ENCODE assay signal across 9 cellular contexts in genomic region chr21:42850866-42851391, GRCh38. TPM values are rescaled to one million over a fixed set of nuclear protein-coding genes. Genes with fewer than 3 reads are reported as not detected.
DNase-seq lines count a peak whose midpoint lies in the region; ATAC-seq, FAIRE-seq and TF ChIP-seq lines count a peak whose summit lies in the region.
"Had no signal": no experiment of that assay in that cellular context is flagged by ENCODE, and none has a peak within 500 bp of the region (broad histone marks: within the 10 kb centered on the region; RNA-seq: fewer than 3 reads in every experiment).

No MANE protein-coding gene starts in this region.

- H3K4me1 ChIP-seq in MM.1S (ENCODE audit: low read length), result no peaks in the 10 kb centered on the region
- no peaks in the 10 kb centered on the region for H3K4me1 ChIP-seq in GM12878 (ENCODE audit: control insufficient read depth, insufficient read depth, low read length)
- no peaks in the 10 kb centered on the region for H3K4me1 ChIP-seq in naive thymus-derived CD4-positive, alpha-beta T cell (ENCODE audit: control insufficient read depth in 2 of 2, insufficient read depth in 2 of 2, low read length in 2 of 2)

- H3K79me2 ChIP-seq in MM.1S (ENCODE audit: low read length) (peaks cover 89% of the 10 kb centered on the region), GM12878 (ENCODE audit: control insufficient read depth, insufficient read depth, low read length) (no peaks in the 10 kb centered on the region)

- BruUV-seq in GM12878 (replicated peaks; lab: Mats Ljungman, UMichigan), result no TSS peak

- H3K27ac Mint-ChIP-seq in naive thymus-derived CD4-positive, alpha-beta T cell, result peak overlapping the region in 1 of 9 donors; percentile 4

- H3K9me2 ChIP-seq in MM.1S (replicated peaks; ENCODE audit: insufficient read depth, low read length), result no peaks in the 10 kb centered on the region

- TF ChIP-seq RAD21 in GM12878 (IDR thresholded peaks at IDR 0.05; ENCODE audit: insufficient read depth, low read depth, low read length), result 0 out of 2 replicates have a peak, but pooled peaks have one; percentile 13

- H3K36me3 Mint-ChIP-seq in naive thymus-derived CD4-positive, alpha-beta T cell, result peaks cover 9 to 48% (median 21%) of the 10 kb centered on the region in 5 donors

- TF ChIP-seq CTCF in GM10248 (IDR thresholded peaks at IDR 0.05; ENCODE audit: control extremely low read depth, extremely low read depth, low read depth, missing control alignments) (peak; percentile 54), MM.1S (IDR thresholded peaks at IDR 0.05; ENCODE audit: low read length) (peak; percentile 35), GM12878 (IDR thresholded peaks at IDR 0.05 in 2 of 3, conservative IDR thresholded peaks at IDR 0.05 in 1 of 3; ENCODE audit: control insufficient read depth in 2 of 3, extremely low read depth in 1 of 3, insufficient read depth in 1 of 3, low read depth in 3 of 3, low read length in 3 of 3) (peak; percentile 52 to 68 (median 52))

- H2AFZ ChIP-seq in MM.1S (ENCODE audit: low read length) (no peak overlapping the region), GM12878 (ENCODE audit: control insufficient read depth, low read depth, low read length) (no peak overlapping the region)

- intact Hi-C loops in GM12878 (cut with micrococcal nuclease; ENCODE audit: unreplicated experiment), result no loop called here
- intact Hi-C loops in naive thymus-derived CD4-positive, alpha-beta T cell (cut with micrococcal nuclease), result no loop called here

- RAD21 ChIA-PET in GM12878 (lab: Charles Lee; ENCODE audit: unreplicated experiment), result no interaction called here

- POLR2A ChIA-PET in GM10248 (lab: Yijun Ruan, JAX) (no interaction called here), GM12878 (lab: Charles Lee) (no interaction called here)
- POLR2A ChIA-PET in naive thymus-derived CD4-positive, alpha-beta T cell (lab: Charles Lee), result no interaction called here

- H3K9me3 ChIP-seq in MM.1S (replicated peaks; ENCODE audit: insufficient read depth, low read length), result no peaks in the 10 kb centered on the region
- H3K9me3 ChIP-seq in GM12878 (replicated peaks; ENCODE audit: control insufficient read depth, insufficient read depth, low read length), result no peaks in the 10 kb centered on the region
- H3K9me3 ChIP-seq in naive thymus-derived CD4-positive, alpha-beta T cell (ENCODE audit: control insufficient read depth in 2 of 3, low read length in 3 of 3), result no peaks in the 10 kb centered on the region

- WGBS in GM12878 (ENCODE audit: insufficient coverage, insufficient replicate concordance, low lambda C conversion rate, missing lambda C conversion rate), result 70% methylated on average over 21 of the region's 21 CpGs

- H4K20me1 ChIP-seq in MM.1S (ENCODE audit: insufficient read depth, low read length) (peaks cover 19% of the 10 kb centered on the region), GM12878 (ENCODE audit: control insufficient read depth, insufficient read depth) (no peaks in the 10 kb centered on the region)

- TF ChIP-seq POLR2A in GM12878 (IDR thresholded peaks at IDR 0.05; ENCODE audit: low read depth, low read length), result peak; percentile 42

- H3K27ac ChIP-seq in MM.1S (ENCODE audit: low read length) (no peak overlapping the region), GM12878 (ENCODE audit: control insufficient read depth, insufficient read depth) (no peak overlapping the region)
- no peak overlapping the region for H3K27ac ChIP-seq in naive thymus-derived CD4-positive, alpha-beta T cell (ENCODE audit: low read depth, low read length)
- H3K27ac ChIP-seq: SK-N-MC had no signal

- FAIRE-seq in GM12878 (lab: Jason Lieb, UNC), result no peak

- ATAC-seq in GM12878, result peak; percentile 92
- peak; percentile 58 for ATAC-seq in naive thymus-derived CD4-positive, alpha-beta T cell
- ATAC-seq in HG03354 (IDR thresholded peaks at IDR 0.05; ENCODE audit: poor library complexity, severe bottlenecking, unreplicated experiment), result no peak
- no peak for ATAC-seq in GM21360 (IDR thresholded peaks at IDR 0.05; ENCODE audit: unreplicated experiment)
- no peak for ATAC-seq in GM21528 (IDR thresholded peaks at IDR 0.05; ENCODE audit: low FRiP score, unreplicated experiment)

- H3K4me2 ChIP-seq in MM.1S (ENCODE audit: low read depth, low read length) (no peak overlapping the region), GM12878 (ENCODE audit: control insufficient read depth, insufficient read depth) (no peak overlapping the region)

- in situ Hi-C loops in GM12878 (cut with MboI), result no loop called here

- H3K4me3 Mint-ChIP-seq in naive thymus-derived CD4-positive, alpha-beta T cell, result no peak overlapping the region

- CTCF ChIA-PET in GM10248 (lab: Yijun Ruan, JAX), result no interaction called here
- CTCF ChIA-PET in GM12878 (lab: Yijun Ruan, JAX), result no interaction called here
- CTCF ChIA-PET in naive thymus-derived CD4-positive, alpha-beta T cell (lab: Charles Lee), result no interaction called here

- H3K9me3 Mint-ChIP-seq in naive thymus-derived CD4-positive, alpha-beta T cell, result peaks cover 0 to 2% (median 0%) of the 10 kb centered on the region in 11 donors

- H3K9ac ChIP-seq in MM.1S (ENCODE audit: low read length) (no peak overlapping the region), GM12878 (ENCODE audit: control insufficient read depth, insufficient read depth, low read length) (no peak overlapping the region)

- H3K27me3 Mint-ChIP-seq in naive thymus-derived CD4-positive, alpha-beta T cell, result no peaks in the 10 kb centered on the region

- H3F3A ChIP-seq in MM.1S (ENCODE audit: insufficient read depth, low read length), result 0 out of 2 replicates have a peak, but pooled peaks cover 3% of the 10 kb centered on the region

- SMC1A ChIA-PET in GM12878 (lab: Charles Lee; ENCODE audit: uncharacterized antibody, unreplicated experiment), result no interaction called here

- DNase-seq in GM10248 (ENCODE audit: extremely low spot score) (no peak), MM.1S (no peak), GM12878 (ENCODE audit: low read depth, low spot score) (no peak), NCI-H2227 treated with DMSO at 0.1 percent for 48 hours (lab: John Stamatoyannopoulos, UW) (no peak)
- peak in 1 of 9 donors; percentile 39 for DNase-seq in naive thymus-derived CD4-positive, alpha-beta T cell

- H3K27me3 ChIP-seq in MM.1S (replicated peaks; ENCODE audit: insufficient read depth, low read length) (no peaks in the 10 kb centered on the region), GM12878 (replicated peaks in 1 of 2; ENCODE audit: control insufficient read depth in 2 of 2, insufficient read depth in 2 of 2, low read length in 1 of 2) (no peaks in the 10 kb centered on the region)
- no peaks in the 10 kb centered on the region for H3K27me3 ChIP-seq in naive thymus-derived CD4-positive, alpha-beta T cell (ENCODE audit: control insufficient read depth in 2 of 2, insufficient read depth in 2 of 2, low read length in 2 of 2)

- TF ChIP-seq EP300 in GM12878 (IDR thresholded peaks at IDR 0.05; ENCODE audit: borderline replicate concordance in 1 of 2, control insufficient read depth in 1 of 2, low read depth in 2 of 2, low read length in 2 of 2), result no peak

- no peak overlapping the region for H3K4me3 ChIP-seq in MM.1S (ENCODE audit: low read length)
- H3K4me3 ChIP-seq in GM12878, result no peak overlapping the region
- no peak overlapping the region for H3K4me3 ChIP-seq in naive thymus-derived CD4-positive, alpha-beta T cell (ENCODE audit: low read length)
- H3K4me3 ChIP-seq: SK-N-MC had no signal

- peaks cover 0 to 8% (median 4%) of the 10 kb centered on the region in 7 donors for H3K4me1 Mint-ChIP-seq in naive thymus-derived CD4-positive, alpha-beta T cell

- H3K36me3 ChIP-seq in MM.1S (replicated peaks; ENCODE audit: insufficient read depth, low read length), result peaks cover 64% of the 10 kb centered on the region
- H3K36me3 ChIP-seq in GM12878 (ENCODE audit: control insufficient read depth in 2 of 2, insufficient read depth in 2 of 2, low read length in 1 of 2), result peaks cover 30 to 60% of the 10 kb centered on the region in 2 experiments
- peaks cover 0 to 87% (median 23%) of the 10 kb centered on the region in 3 experiments for H3K36me3 ChIP-seq in naive thymus-derived CD4-positive, alpha-beta T cell (ENCODE audit: control insufficient read depth in 2 of 3, insufficient read depth in 3 of 3, low read length in 3 of 3)

RNA-seq across cellular contexts. Expression of gene WDR4, which starts 28.4 kb away (rescaled TPM):
- 80.3 and 92.9 TPM in 2 replicates for total RNA-seq in GM12878 (2013; cell fraction: nucleolus; rRNA removed)
- total RNA-seq in GM12878 (2014; rRNA removed), result 13.8 and 17.5 TPM in 2 replicates
- total RNA-seq in GM12878 (2014; rRNA removed; fragmentation: Illumina TruSeq; extraction: Trizol), result 15.2 and 17.1 TPM in 2 replicates
- 39.4 and 41.3 TPM in 2 replicates for total RNA-seq in GM12878 (2021)
- 5.7 TPM for polyA plus RNA-seq in GM12878 (2011; ENCODE audit: low read depth)
- polyA plus RNA-seq in GM12878 (2011; rRNA removed), result 8.8 and 14.1 TPM in 2 replicates
- 31.6 and 36.1 TPM in 2 replicates for polyA plus RNA-seq in GM12878 (2011; cell fraction: cytosol; rRNA removed)
- 51.0 and 92.6 TPM in 2 replicates for polyA plus RNA-seq in GM12878 (2011; cell fraction: nucleus; rRNA removed)
- 12.8 and 13.8 TPM in 2 replicates for polyA plus RNA-seq in GM12878 (2012)
- 10.3 and 19.8 TPM in 2 replicates for polyA plus RNA-seq in GM12878 (2014; fragmentation: Illumina TruSeq; extraction: Trizol)
- polyA plus RNA-seq in GM12878 (2014; fragmentation: Nextera tagmentation; extraction: Ambion mirVana), result 1 to 10 TPM; 2.1 to 9.1 TPM
- polyA plus RNA-seq in GM12878 (2014; rRNA removed), result 45.3 and 51.8 TPM in 2 replicates
- 10 to 100 TPM; 37.7 to 40.1 TPM for polyA plus RNA-seq in GM12878 (2016; fragmentation: Nextera tagmentation; extraction: Ambion mirVana)
- polyA minus RNA-seq in GM12878 (2011; rRNA and poly(A)+ RNA removed), result 18.7 and 29.2 TPM in 2 replicates
- 6.8 and 11.0 TPM in 2 replicates for polyA minus RNA-seq in GM12878 (2011; cell fraction: cytosol; rRNA and poly(A)+ RNA removed)
- polyA minus RNA-seq in GM12878 (2011; cell fraction: nucleus; rRNA and poly(A)+ RNA removed), result 28.5 and 46.7 TPM in 2 replicates
- 10 to 100 TPM; 24.4 to 39.1 (median 30.5) TPM for total RNA-seq in naive thymus-derived CD4-positive, alpha-beta T cell
- polyA plus RNA-seq in naive thymus-derived CD4-positive, alpha-beta T cell, result 10 to 100 TPM; 10.4 TPM

RNA-seq across cellular contexts. Expression of gene NDUFV3, which starts 42.2 kb away (rescaled TPM):
- 38.8 and 45.0 TPM in 2 replicates for total RNA-seq in GM12878 (2013; cell fraction: nucleolus; rRNA removed)
- total RNA-seq in GM12878 (2014; rRNA removed), result 31.6 and 31.9 TPM in 2 replicates
- 32.7 and 34.2 TPM in 2 replicates for total RNA-seq in GM12878 (2014; rRNA removed; fragmentation: Illumina TruSeq; extraction: Trizol)
- total RNA-seq in GM12878 (2021), result 27.7 and 28.4 TPM in 2 replicates
- 8.7 TPM for polyA plus RNA-seq in GM12878 (2011; ENCODE audit: low read depth)
- 10.6 and 13.4 TPM in 2 replicates for polyA plus RNA-seq in GM12878 (2011; rRNA removed)
- 18.6 and 23.1 TPM in 2 replicates for polyA plus RNA-seq in GM12878 (2011; cell fraction: cytosol; rRNA removed)
- 13.7 and 20.8 TPM in 2 replicates for polyA plus RNA-seq in GM12878 (2011; cell fraction: nucleus; rRNA removed)
- polyA plus RNA-seq in GM12878 (2012), result 16.0 and 16.7 TPM in 2 replicates
- polyA plus RNA-seq in GM12878 (2014; fragmentation: Illumina TruSeq; extraction: Trizol), result 24.8 and 33.3 TPM in 2 replicates
- polyA plus RNA-seq in GM12878 (2014; fragmentation: Nextera tagmentation; extraction: Ambion mirVana), result 1 to 10 TPM; 7.0 to 9.1 TPM
- 27.6 and 31.3 TPM in 2 replicates for polyA plus RNA-seq in GM12878 (2014; rRNA removed)
- 10 to 100 TPM; 42.2 to 44.7 TPM for polyA plus RNA-seq in GM12878 (2016; fragmentation: Nextera tagmentation; extraction: Ambion mirVana)
- polyA minus RNA-seq in GM12878 (2011; rRNA and poly(A)+ RNA removed), result 8.3 and 12.9 TPM in 2 replicates
- 7.9 and 9.8 TPM in 2 replicates for polyA minus RNA-seq in GM12878 (2011; cell fraction: cytosol; rRNA and poly(A)+ RNA removed)
- polyA minus RNA-seq in GM12878 (2011; cell fraction: nucleus; rRNA and poly(A)+ RNA removed), result 3.3 and 5.2 TPM in 2 replicates
- total RNA-seq in naive thymus-derived CD4-positive, alpha-beta T cell, result 10 to 100 TPM; 25.3 to 33.1 (median 30.9) TPM
- polyA plus RNA-seq in naive thymus-derived CD4-positive, alpha-beta T cell, result 10 to 100 TPM; 20.0 to 25.5 TPM

Comparison
In these comparisons a context has a peak if more than half of its experiments do, and no peak if none do; other contexts are left out.
1. ATAC-seq: peak in GM12878 (single experiment) and naive thymus-derived CD4-positive, alpha-beta T cell (single experiment); none in HG03354 (single experiment), GM21360 (single experiment) and GM21528 (single experiment).
2. Peak in every context shown above with its lines, with median percentiles within 50 percentile points of each other: CTCF ChIP-seq.